In genomic region chr20:44017905-44018683, GRCh38 we compare ENCODE assay signal across 1 cellular context.
A peak's percentile ranks its signal among the peaks of the same experiment; 100 is the strongest.
TF ChIP-seq lines count a peak whose summit lies in the region.

No MANE protein-coding gene starts in this region.

TF ChIP-seq in HEK293, 187 proteins besides CTCF, POLR2A, EP300 and RAD21 (continued from another document and continues in another):
- TF ChIP-seq, protein P1, sequence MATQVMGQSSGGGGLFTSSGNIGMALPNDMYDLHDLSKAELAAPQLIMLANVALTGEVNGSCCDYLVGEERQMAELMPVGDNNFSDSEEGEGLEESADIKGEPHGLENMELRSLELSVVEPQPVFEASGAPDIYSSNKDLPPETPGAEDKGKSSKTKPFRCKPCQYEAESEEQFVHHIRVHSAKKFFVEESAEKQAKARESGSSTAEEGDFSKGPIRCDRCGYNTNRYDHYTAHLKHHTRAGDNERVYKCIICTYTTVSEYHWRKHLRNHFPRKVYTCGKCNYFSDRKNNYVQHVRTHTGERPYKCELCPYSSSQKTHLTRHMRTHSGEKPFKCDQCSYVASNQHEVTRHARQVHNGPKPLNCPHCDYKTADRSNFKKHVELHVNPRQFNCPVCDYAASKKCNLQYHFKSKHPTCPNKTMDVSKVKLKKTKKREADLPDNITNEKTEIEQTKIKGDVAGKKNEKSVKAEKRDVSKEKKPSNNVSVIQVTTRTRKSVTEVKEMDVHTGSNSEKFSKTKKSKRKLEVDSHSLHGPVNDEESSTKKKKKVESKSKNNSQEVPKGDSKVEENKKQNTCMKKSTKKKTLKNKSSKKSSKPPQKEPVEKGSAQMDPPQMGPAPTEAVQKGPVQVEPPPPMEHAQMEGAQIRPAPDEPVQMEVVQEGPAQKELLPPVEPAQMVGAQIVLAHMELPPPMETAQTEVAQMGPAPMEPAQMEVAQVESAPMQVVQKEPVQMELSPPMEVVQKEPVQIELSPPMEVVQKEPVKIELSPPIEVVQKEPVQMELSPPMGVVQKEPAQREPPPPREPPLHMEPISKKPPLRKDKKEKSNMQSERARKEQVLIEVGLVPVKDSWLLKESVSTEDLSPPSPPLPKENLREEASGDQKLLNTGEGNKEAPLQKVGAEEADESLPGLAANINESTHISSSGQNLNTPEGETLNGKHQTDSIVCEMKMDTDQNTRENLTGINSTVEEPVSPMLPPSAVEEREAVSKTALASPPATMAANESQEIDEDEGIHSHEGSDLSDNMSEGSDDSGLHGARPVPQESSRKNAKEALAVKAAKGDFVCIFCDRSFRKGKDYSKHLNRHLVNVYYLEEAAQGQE (tag by site-specific recombination; IDR thresholded peaks at IDR 0.05), result peak; percentile 54; the same call in 1 of the 2 replicates
- TF ChIP-seq ZNF10 (tag by site-specific recombination; IDR thresholded peaks at IDR 0.05) (peak; percentile 96), ZNF146 (tag by site-specific recombination; IDR thresholded peaks at IDR 0.05) (peak; percentile 63), ZNF707 (tag by site-specific recombination; IDR thresholded peaks at IDR 0.05) (no peak), ZNF488 (tag by site-specific recombination; IDR thresholded peaks at IDR 0.05) (peak; percentile 90), ZNF335 (tag by site-specific recombination; conservative IDR thresholded peaks at IDR 0.05) (peak; percentile 51; the same call in 1 of the 2 replicates), ZBTB48 (tag by site-specific recombination; IDR thresholded peaks at IDR 0.05) (peak; percentile 65), ZNF324 (tag by site-specific recombination; IDR thresholded peaks at IDR 0.05) (peak; percentile 86), ZNF623 (tag by site-specific recombination; IDR thresholded peaks at IDR 0.05) (no peak), KLF1 (tag by site-specific recombination; IDR thresholded peaks at IDR 0.05) (peak; percentile 95), GLIS1 (tag by site-specific recombination; IDR thresholded peaks at IDR 0.05) (peak; percentile 98), TCF7L2 (IDR thresholded peaks at IDR 0.05; ENCODE audit: borderline replicate concordance, low read depth, low read length) (0 out of 2 replicates have a peak, but pooled peaks have one; percentile 57), ZNF302 (tag by site-specific recombination; IDR thresholded peaks at IDR 0.05; ENCODE audit: low read depth) (no peak), ZNF423 (tag by site-specific recombination; IDR thresholded peaks at IDR 0.05) (peak; percentile 68; the same call in 1 of the 2 replicates), ZNF121 (tag by site-specific recombination; IDR thresholded peaks at IDR 0.05) (peak; percentile 59), ZNF529 (tag by site-specific recombination; IDR thresholded peaks at IDR 0.05; ENCODE audit: insufficient replicate concordance) (no peak), ZBTB1 (tag by site-specific recombination; IDR thresholded peaks at IDR 0.05) (peak; percentile 94; the same call in 1 of the 2 replicates), TSHZ1 (tag by site-specific recombination; IDR thresholded peaks at IDR 0.05; ENCODE audit: borderline replicate concordance) (peak; percentile 93), ZNF133 (tag by site-specific recombination; IDR thresholded peaks at IDR 0.05) (no peak), PRDM1 (tag by site-specific recombination; IDR thresholded peaks at IDR 0.05) (peak; percentile 95), ZNF580 (tag by site-specific recombination; IDR thresholded peaks at IDR 0.05) (peak; percentile 68; the same call in 1 of the 2 replicates), ZNF473 (tag by site-specific recombination; IDR thresholded peaks at IDR 0.05) (no peak), YY1 (tag by site-specific recombination; IDR thresholded peaks at IDR 0.05) (peak; percentile 81), KLF7 (tag by site-specific recombination; IDR thresholded peaks at IDR 0.05; ENCODE audit: borderline replicate concordance) (peak; percentile 92), ZNF777 (tag by site-specific recombination; IDR thresholded peaks at IDR 0.05; ENCODE audit: borderline replicate concordance) (no peak), ZNF521 (tag by site-specific recombination; IDR thresholded peaks at IDR 0.05) (no peak), ZBTB8A (tag by site-specific recombination; IDR thresholded peaks at IDR 0.05) (peak; percentile 81), ZNF366 (tag by site-specific recombination; conservative IDR thresholded peaks at IDR 0.05) (peak; percentile 88), ZNF248 (tag by site-specific recombination; IDR thresholded peaks at IDR 0.05) (no peak), ZNF558 (tag by site-specific recombination; IDR thresholded peaks at IDR 0.05) (peak; percentile 52; the same call in 1 of the 2 replicates), INSM2 (tag by site-specific recombination; IDR thresholded peaks at IDR 0.05) (peak; percentile 97), ZNF621 (tag by site-specific recombination; IDR thresholded peaks at IDR 0.05) (no peak), ZBTB26 (tag by site-specific recombination; optimal IDR thresholded peaks at IDR 0.05) (no peak)
- TF ChIP-seq, protein P2, sequence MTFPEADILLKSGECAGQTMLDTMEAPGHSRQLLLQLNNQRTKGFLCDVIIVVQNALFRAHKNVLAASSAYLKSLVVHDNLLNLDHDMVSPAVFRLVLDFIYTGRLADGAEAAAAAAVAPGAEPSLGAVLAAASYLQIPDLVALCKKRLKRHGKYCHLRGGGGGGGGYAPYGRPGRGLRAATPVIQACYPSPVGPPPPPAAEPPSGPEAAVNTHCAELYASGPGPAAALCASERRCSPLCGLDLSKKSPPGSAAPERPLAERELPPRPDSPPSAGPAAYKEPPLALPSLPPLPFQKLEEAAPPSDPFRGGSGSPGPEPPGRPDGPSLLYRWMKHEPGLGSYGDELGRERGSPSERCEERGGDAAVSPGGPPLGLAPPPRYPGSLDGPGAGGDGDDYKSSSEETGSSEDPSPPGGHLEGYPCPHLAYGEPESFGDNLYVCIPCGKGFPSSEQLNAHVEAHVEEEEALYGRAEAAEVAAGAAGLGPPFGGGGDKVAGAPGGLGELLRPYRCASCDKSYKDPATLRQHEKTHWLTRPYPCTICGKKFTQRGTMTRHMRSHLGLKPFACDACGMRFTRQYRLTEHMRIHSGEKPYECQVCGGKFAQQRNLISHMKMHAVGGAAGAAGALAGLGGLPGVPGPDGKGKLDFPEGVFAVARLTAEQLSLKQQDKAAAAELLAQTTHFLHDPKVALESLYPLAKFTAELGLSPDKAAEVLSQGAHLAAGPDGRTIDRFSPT (tag by site-specific recombination; IDR thresholded peaks at IDR 0.05), result peak; percentile 94
- TF ChIP-seq, protein P3, sequence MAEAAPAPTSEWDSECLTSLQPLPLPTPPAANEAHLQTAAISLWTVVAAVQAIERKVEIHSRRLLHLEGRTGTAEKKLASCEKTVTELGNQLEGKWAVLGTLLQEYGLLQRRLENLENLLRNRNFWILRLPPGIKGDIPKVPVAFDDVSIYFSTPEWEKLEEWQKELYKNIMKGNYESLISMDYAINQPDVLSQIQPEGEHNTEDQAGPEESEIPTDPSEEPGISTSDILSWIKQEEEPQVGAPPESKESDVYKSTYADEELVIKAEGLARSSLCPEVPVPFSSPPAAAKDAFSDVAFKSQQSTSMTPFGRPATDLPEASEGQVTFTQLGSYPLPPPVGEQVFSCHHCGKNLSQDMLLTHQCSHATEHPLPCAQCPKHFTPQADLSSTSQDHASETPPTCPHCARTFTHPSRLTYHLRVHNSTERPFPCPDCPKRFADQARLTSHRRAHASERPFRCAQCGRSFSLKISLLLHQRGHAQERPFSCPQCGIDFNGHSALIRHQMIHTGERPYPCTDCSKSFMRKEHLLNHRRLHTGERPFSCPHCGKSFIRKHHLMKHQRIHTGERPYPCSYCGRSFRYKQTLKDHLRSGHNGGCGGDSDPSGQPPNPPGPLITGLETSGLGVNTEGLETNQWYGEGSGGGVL (tag by site-specific recombination; IDR thresholded peaks at IDR 0.05), result peak; percentile 82
- TF ChIP-seq, protein P4, sequence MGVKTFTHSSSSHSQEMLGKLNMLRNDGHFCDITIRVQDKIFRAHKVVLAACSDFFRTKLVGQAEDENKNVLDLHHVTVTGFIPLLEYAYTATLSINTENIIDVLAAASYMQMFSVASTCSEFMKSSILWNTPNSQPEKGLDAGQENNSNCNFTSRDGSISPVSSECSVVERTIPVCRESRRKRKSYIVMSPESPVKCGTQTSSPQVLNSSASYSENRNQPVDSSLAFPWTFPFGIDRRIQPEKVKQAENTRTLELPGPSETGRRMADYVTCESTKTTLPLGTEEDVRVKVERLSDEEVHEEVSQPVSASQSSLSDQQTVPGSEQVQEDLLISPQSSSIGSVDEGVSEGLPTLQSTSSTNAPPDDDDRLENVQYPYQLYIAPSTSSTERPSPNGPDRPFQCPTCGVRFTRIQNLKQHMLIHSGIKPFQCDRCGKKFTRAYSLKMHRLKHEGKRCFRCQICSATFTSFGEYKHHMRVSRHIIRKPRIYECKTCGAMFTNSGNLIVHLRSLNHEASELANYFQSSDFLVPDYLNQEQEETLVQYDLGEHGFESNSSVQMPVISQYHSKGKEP (tag by site-specific recombination; IDR thresholded peaks at IDR 0.05), result peak; percentile 96
- TF ChIP-seq, protein P5, sequence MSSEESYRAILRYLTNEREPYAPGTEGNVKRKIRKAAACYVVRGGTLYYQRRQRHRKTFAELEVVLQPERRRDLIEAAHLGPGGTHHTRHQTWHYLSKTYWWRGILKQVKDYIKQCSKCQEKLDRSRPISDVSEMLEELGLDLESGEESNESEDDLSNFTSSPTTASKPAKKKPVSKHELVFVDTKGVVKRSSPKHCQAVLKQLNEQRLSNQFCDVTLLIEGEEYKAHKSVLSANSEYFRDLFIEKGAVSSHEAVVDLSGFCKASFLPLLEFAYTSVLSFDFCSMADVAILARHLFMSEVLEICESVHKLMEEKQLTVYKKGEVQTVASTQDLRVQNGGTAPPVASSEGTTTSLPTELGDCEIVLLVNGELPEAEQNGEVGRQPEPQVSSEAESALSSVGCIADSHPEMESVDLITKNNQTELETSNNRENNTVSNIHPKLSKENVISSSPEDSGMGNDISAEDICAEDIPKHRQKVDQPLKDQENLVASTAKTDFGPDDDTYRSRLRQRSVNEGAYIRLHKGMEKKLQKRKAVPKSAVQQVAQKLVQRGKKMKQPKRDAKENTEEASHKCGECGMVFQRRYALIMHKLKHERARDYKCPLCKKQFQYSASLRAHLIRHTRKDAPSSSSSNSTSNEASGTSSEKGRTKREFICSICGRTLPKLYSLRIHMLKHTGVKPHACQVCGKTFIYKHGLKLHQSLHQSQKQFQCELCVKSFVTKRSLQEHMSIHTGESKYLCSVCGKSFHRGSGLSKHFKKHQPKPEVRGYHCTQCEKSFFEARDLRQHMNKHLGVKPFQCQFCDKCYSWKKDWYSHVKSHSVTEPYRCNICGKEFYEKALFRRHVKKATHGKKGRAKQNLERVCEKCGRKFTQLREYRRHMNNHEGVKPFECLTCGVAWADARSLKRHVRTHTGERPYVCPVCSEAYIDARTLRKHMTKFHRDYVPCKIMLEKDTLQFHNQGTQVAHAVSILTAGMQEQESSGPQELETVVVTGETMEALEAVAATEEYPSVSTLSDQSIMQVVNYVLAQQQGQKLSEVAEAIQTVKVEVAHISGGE (tag by site-specific recombination; conservative IDR thresholded peaks at IDR 0.05; ENCODE audit: low read depth), result 0 out of 2 replicates have a peak, but pooled peaks have one; percentile 35
